1 cellular context compared by ENCODE assay signal in genomic region chr4:156676116-156676851, GRCh38.
TF ChIP-seq lines count a peak whose summit lies in the region.

No MANE protein-coding gene starts in this region.

TF ChIP-seq in HCT116, 20 proteins besides CTCF, POLR2A, EP300 and RAD21 (continued from another document):
- TF ChIP-seq REST (IDR thresholded peaks at IDR 0.05; ENCODE audit: low read depth) (no peak), EZH2phosphoT487 (IDR thresholded peaks at IDR 0.05; ENCODE audit: borderline replicate concordance) (no peak), FOSL1 (IDR thresholded peaks at IDR 0.05; ENCODE audit: low read depth) (no peak), SRF (IDR thresholded peaks at IDR 0.05; ENCODE audit: low read depth) (no peak), POLR2AphosphoS5 (IDR thresholded peaks at IDR 0.05; ENCODE audit: low read depth, low read length) (no peak)
